ENCODE assay signal across 10 cellular contexts in genomic region chr4:1718095-1718850, GRCh38. TPM values are rescaled to one million over a fixed set of nuclear protein-coding genes. Genes with fewer than 3 reads are reported as not detected.
DNase-seq lines count a peak whose midpoint lies in the region; ATAC-seq and TF ChIP-seq lines count a peak whose summit lies in the region.
"Had no signal": no experiment of that assay in that cellular context is flagged by ENCODE, and none has a peak within 500 bp of the region (broad histone marks: within the 10 kb centered on the region; RNA-seq: fewer than 3 reads in every experiment).

No MANE protein-coding gene starts in this region.

- H3K27ac Mint-ChIP-seq in activated T-cell treated with anti-CD3 and anti-CD28 coated beads, Interleukin-2, amount 50 U/mL, for 72 hours = peak overlapping the region; percentile 77
- peak overlapping the region; percentile 76 for H3K27ac Mint-ChIP-seq in stimulated activated naive B cell treated with anti-CD40 and anti-IgM and Interleukin-4, amounts not matched to agents 10 μg/mL and 1 μg/mL and 100 μg/mL, for 72 hours

- TF ChIP-seq POLR2A in Peyer's patch (IDR thresholded peaks at IDR 0.05) = no peak

- peaks cover 69% of the 10 kb centered on the region for H3K4me1 Mint-ChIP-seq in activated T-cell treated with anti-CD3 and anti-CD28 coated beads, Interleukin-2, amount 50 U/mL, for 72 hours (ENCODE audit: low read depth)
- H3K4me1 Mint-ChIP-seq in stimulated activated naive B cell treated with anti-CD40 and anti-IgM and Interleukin-4, amounts not matched to agents 10 μg/mL and 1 μg/mL and 100 μg/mL, for 72 hours = peaks cover 55 to 84% of the 10 kb centered on the region in 2 donors

- peaks cover 8 to 15% of the 10 kb centered on the region in 2 donors for H3K36me3 Mint-ChIP-seq in activated T-cell treated with anti-CD3 and anti-CD28 coated beads, Interleukin-2, amount 50 U/mL, for 72 hours (ENCODE audit: insufficient read depth in 2 of 2)
- peaks cover 18 to 49% of the 10 kb centered on the region in 2 donors for H3K36me3 Mint-ChIP-seq in stimulated activated naive B cell treated with anti-CD40 and anti-IgM and Interleukin-4, amounts not matched to agents 10 μg/mL and 1 μg/mL and 100 μg/mL, for 72 hours

- H3K4me3 ChIP-seq in Peyer's patch = no peak overlapping the region

- DNase-seq in activated T-cell treated with anti-CD3 and anti-CD28 coated beads, Interleukin-2, amount 50 U/mL, for 72 hours = no peak
- DNase-seq in activated T-cell treated with anti-CD3 and anti-CD28 coated beads for 4 hours (no peak), Peyer's patch (peak in 2 of 3 donors; percentile 69 to 76), head of caudate nucleus (peak in 34 of 42 donors; percentile 25 to 82 (median 62)), occipital lobe (lab: John Stamatoyannopoulos, UW) (no peak), D341Med (ENCODE audit: low spot score) (no peak), NCI-H526 treated with DMSO at 0.1 percent for 48 hours (lab: John Stamatoyannopoulos, UW) (no peak)
- no peak for DNase-seq in stimulated activated naive B cell treated with anti-CD40 and anti-IgM and Interleukin-4, amounts not matched to agents 10 μg/mL and 1 μg/mL and 100 μg/mL, for 72 hours
- DNase-seq: BE2C, NCI-H748 treated with DMSO at 0.1 percent for 48 hours had no signal

- no peak for TF ChIP-seq CTCF in Peyer's patch (IDR thresholded peaks at IDR 0.05)

- peak overlapping the region; percentile 64 to 98 for H3K4me3 Mint-ChIP-seq in activated T-cell treated with anti-CD3 and anti-CD28 coated beads, Interleukin-2, amount 50 U/mL, for 72 hours
- peak overlapping the region; percentile 41 to 48 for H3K4me3 Mint-ChIP-seq in stimulated activated naive B cell treated with anti-CD40 and anti-IgM and Interleukin-4, amounts not matched to agents 10 μg/mL and 1 μg/mL and 100 μg/mL, for 72 hours

- no peaks in the 10 kb centered on the region for H3K9me3 Mint-ChIP-seq in activated T-cell treated with anti-CD3 and anti-CD28 coated beads, Interleukin-2, amount 50 U/mL, for 72 hours
- no peaks in the 10 kb centered on the region for H3K9me3 Mint-ChIP-seq in stimulated activated naive B cell treated with anti-CD40 and anti-IgM and Interleukin-4, amounts not matched to agents 10 μg/mL and 1 μg/mL and 100 μg/mL, for 72 hours

- H3K4me1 ChIP-seq in Peyer's patch = peaks cover 0 to 52% (median 47%) of the 10 kb centered on the region in 4 donors
- H3K4me1 ChIP-seq: BE2C had no signal

- H3K36me3 ChIP-seq in Peyer's patch = peaks cover 0 to 22% (median 0%) of the 10 kb centered on the region in 3 donors

- H3K27me3 Mint-ChIP-seq in activated T-cell treated with anti-CD3 and anti-CD28 coated beads, Interleukin-2, amount 50 U/mL, for 72 hours (ENCODE audit: low read depth) = no peaks in the 10 kb centered on the region
- H3K27me3 Mint-ChIP-seq in stimulated activated naive B cell treated with anti-CD40 and anti-IgM and Interleukin-4, amounts not matched to agents 10 μg/mL and 1 μg/mL and 100 μg/mL, for 72 hours = no peaks in the 10 kb centered on the region

- H3K27me3 ChIP-seq in Peyer's patch = no peaks in the 10 kb centered on the region
- H3K27me3 ChIP-seq: BE2C had no signal

- H3K27ac ChIP-seq in Peyer's patch = peak overlapping the region in 1 of 4 donors; percentile 71

- intact Hi-C loops in head of caudate nucleus (cut with DNase I) = no loop called here

- ATAC-seq in activated T-cell treated with anti-CD3 and anti-CD28 coated beads, Interleukin-2, amount 50 U/mL, for 72 hours (replicated peaks in 1 of 2) = no peak
- no peak for ATAC-seq in stimulated activated naive B cell treated with anti-CD40 and anti-IgM and Interleukin-4, amounts not matched to agents 10 μg/mL and 1 μg/mL and 100 μg/mL, for 72 hours (replicated peaks)

- H3K9me3 ChIP-seq in Peyer's patch = no peaks in the 10 kb centered on the region
- H3K9me3 ChIP-seq: BE2C had no signal

RNA-seq across cellular contexts. Expression of gene TMEM129, which starts 2.9 kb away (rescaled TPM):
- total RNA-seq in activated T-cell treated with anti-CD3 and anti-CD28 coated beads, Interleukin-2, amount 50 U/mL, for 72 hours = 10 to 100 TPM; 20.4 to 22.1 TPM
- total RNA-seq in Peyer's patch = 100 to 1,000 TPM in 1 of 4 donors, 10 to 100 TPM in 3; 28.9 to 106 (median 67.1) TPM
- total RNA-seq in occipital lobe = 12.8 TPM

RNA-seq across cellular contexts. Expression of gene TACC3, which starts 3.0 kb away (rescaled TPM):
- 100 to 1,000 TPM; 172 to 206 TPM for total RNA-seq in activated T-cell treated with anti-CD3 and anti-CD28 coated beads, Interleukin-2, amount 50 U/mL, for 72 hours
- total RNA-seq in Peyer's patch (100 to 1,000 TPM in 1 of 4 donors, 10 to 100 TPM in 3; 19.1 to 138 (median 28.0) TPM), occipital lobe (1.6 TPM)

RNA-seq across cellular contexts. Expression of gene SLBP, which starts 6.2 kb away (rescaled TPM):
- total RNA-seq in activated T-cell treated with anti-CD3 and anti-CD28 coated beads, Interleukin-2, amount 50 U/mL, for 72 hours = 10 to 100 TPM; 56.4 to 63.1 TPM
- total RNA-seq in Peyer's patch (10 to 100 TPM; 18.4 to 86.6 (median 26.2) TPM), occipital lobe (48.8 TPM)

RNA-seq across cellular contexts. Expression of gene FAM53A, which starts 34.2 kb away (rescaled TPM):
- total RNA-seq in activated T-cell treated with anti-CD3 and anti-CD28 coated beads, Interleukin-2, amount 50 U/mL, for 72 hours = 1 to 10 TPM; 1.4 to 4.0 TPM
- 1 to 10 TPM in 3 of 4 donors, not detected in 1; 1.5 to 8.3 (median 1.8) TPM for total RNA-seq in Peyer's patch
- 0.78 TPM for total RNA-seq in occipital lobe

Comparison
In these comparisons a context has a peak if more than half of its experiments do, and no peak if none do; other contexts are left out.
1. DNase-seq: peak in Peyer's patch (2 of 3) and head of caudate nucleus (34 of 42); none in activated T-cell treated with anti-CD3 and anti-CD28 coated beads, Interleukin-2, amount 50 U/mL, for 72 hours (0 of 2), activated T-cell treated with anti-CD3 and anti-CD28 coated beads for 4 hours (single experiment), stimulated activated naive B cell treated with anti-CD40 and anti-IgM and Interleukin-4, amounts not matched to agents 10 μg/mL and 1 μg/mL and 100 μg/mL, for 72 hours (single experiment), occipital lobe (single experiment), D341Med (single experiment) and NCI-H526 treated with DMSO at 0.1 percent for 48 hours (single experiment).